ENCODE assay signal across 15 cellular contexts in genomic region chr3:103218793-103219192, GRCh38.
A peak's percentile ranks its signal among the peaks of the same experiment; 100 is the strongest.
DNase-seq lines count a peak whose midpoint lies in the region; ATAC-seq and TF ChIP-seq lines count a peak whose summit lies in the region.
"Had no signal": no experiment of that assay in that cellular context is flagged by ENCODE, and none has a peak within 500 bp of the region (broad histone marks: within the 10 kb centered on the region; RNA-seq: fewer than 3 reads in every experiment).

No MANE protein-coding gene starts in this region.

- no peak overlapping the region for H3K4me3 ChIP-seq in GM12865 (ENCODE audit: low read depth, low read length)
- H3K4me3 ChIP-seq: GM23248, psoas muscle had no signal

- ATAC-seq in GM19468 (IDR thresholded peaks at IDR 0.05; ENCODE audit: extremely low read depth, unreplicated experiment): peak; percentile 3
- peak; percentile 32 for ATAC-seq in HG03095 (IDR thresholded peaks at IDR 0.05; ENCODE audit: unreplicated experiment)
- ATAC-seq in HG03571 (IDR thresholded peaks at IDR 0.05; ENCODE audit: unreplicated experiment): no peak
- ATAC-seq: psoas muscle had no signal

- in situ Hi-C loops in ACHN (cut with HindIII; ENCODE audit: low pct_ligation_motif_present, low pct_unique_long_range_greater_than_20kb, low sequenced_read_pairs): no loop called here

- TF ChIP-seq CTCF in GM12865 (IDR thresholded peaks at IDR 0.05; ENCODE audit: insufficient read depth, low read depth, low read length, missing control alignments): no peak

- DNase-seq in GM12865 (ENCODE audit: low read depth) (peak; percentile 16), RKO (ENCODE audit: low spot score) (peak; percentile 20), dedifferentiated amniotic fluid mesenchymal stem cell (ENCODE audit: extremely low spot score) (no peak), ACHN (no peak), SW 1271 (lab: John Stamatoyannopoulos, UW) (no peak)
- DNase-seq: activated T-cell treated with anti-CD3 and anti-CD28 coated beads, Interleukin-2, amount 50 U/mL, for 1 hour; anterior cingulate cortex; effector CD8-positive, alpha-beta T cell; GM23248; psoas muscle; stimulated activated CD4-positive, alpha-beta T cell treated with anti-CD3 and anti-CD28 coated beads, Interleukin-2, amount 100 ng/mL, for 24 hours; stimulated activated naive B cell treated with anti-CD40 and anti-IgM and Interleukin-4, amounts not matched to agents 10 μg/mL and 1 μg/mL and 100 μg/mL, for 72 hours had no signal

Comparison
In these comparisons a context has a peak if more than half of its experiments do, and no peak if none do; other contexts are left out.
1. DNase-seq: peak in GM12865 (single experiment) and RKO (single experiment); none in dedifferentiated amniotic fluid mesenchymal stem cell (single experiment), ACHN (single experiment) and SW 1271 (0 of 2).